8 cellular contexts compared by ENCODE assay signal in the genomic region with DNA sequence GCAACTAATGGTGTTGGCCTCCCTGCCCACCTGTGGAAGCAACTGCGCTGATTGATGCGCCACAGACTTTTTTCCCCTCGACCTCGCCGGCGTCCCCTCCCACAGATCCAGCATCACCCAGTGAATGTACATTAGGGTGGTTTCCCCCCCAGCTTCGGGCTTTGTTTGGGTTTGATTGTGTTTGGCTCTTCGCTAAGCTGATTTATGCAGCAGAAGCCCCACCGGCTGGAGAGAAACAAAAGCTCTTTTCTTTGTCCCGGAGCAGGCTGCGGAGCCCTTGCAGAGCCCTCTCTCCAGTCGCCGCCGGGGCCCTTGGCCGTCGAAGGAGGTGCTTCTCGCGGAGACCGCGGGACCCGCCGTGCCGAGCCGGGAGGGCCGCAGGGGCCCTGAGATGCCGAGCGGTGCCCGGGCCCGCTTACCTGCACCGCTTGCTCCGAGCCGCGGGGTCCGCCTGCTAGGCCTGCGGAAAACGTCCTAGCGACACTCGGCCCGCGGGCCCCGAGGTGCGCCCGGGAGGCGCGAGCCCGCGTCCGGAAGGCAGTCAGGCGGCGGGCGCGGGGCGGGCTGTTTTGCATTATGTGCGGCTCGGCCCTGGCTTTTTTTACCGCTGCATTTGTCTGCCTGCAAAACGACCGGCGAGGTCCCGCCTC. TPM values are rescaled to one million over a fixed set of nuclear protein-coding genes. Genes with fewer than 3 reads are reported as not detected.
DNase-seq lines count a peak whose midpoint lies in the region; ATAC-seq lines count a peak whose summit lies in the region.

No MANE protein-coding gene starts in this region.

- peak overlapping the region; percentile 87 for H3K4me3 Mint-ChIP-seq in activated CD4-positive, alpha-beta T cell treated with anti-CD3 and anti-CD28 coated beads, Interleukin-2, amount 10 ng/mL, durations not matched to agents 24 days and 14 days
- H3K4me3 Mint-ChIP-seq in activated naive CD8-positive, alpha-beta T cell = peak overlapping the region; percentile 85

- ATAC-seq in HG02623 (IDR thresholded peaks at IDR 0.05; ENCODE audit: unreplicated experiment) (peak; percentile 18), left cardiac atrium (peak; percentile 14 to 20)

- peak; percentile 72 for DNase-seq in activated CD4-positive, alpha-beta T cell treated with anti-CD3 and anti-CD28 coated beads, Interleukin-2, amount 10 ng/mL, durations not matched to agents 24 days and 14 days
- no peak for DNase-seq in activated CD4-positive, alpha-beta T cell treated with anti-CD3 and anti-CD28 coated beads for 1 hour
- DNase-seq in NCI-H2227 (lab: John Stamatoyannopoulos, UW; ENCODE audit: unreplicated experiment) = peak; percentile 74
- peak; percentile 38 for DNase-seq in left cardiac atrium
- peak; percentile 56 to 96 (median 72) for DNase-seq in posterior cingulate gyrus
- DNase-seq in kidney glomerular epithelial cell (lab: John Stamatoyannopoulos, UW) = no peak

- H3K4me1 Mint-ChIP-seq in activated CD4-positive, alpha-beta T cell treated with anti-CD3 and anti-CD28 coated beads, Interleukin-2, amount 10 ng/mL, durations not matched to agents 24 days and 14 days = peaks cover 18% of the 10 kb centered on the region
- H3K4me1 Mint-ChIP-seq in activated naive CD8-positive, alpha-beta T cell (ENCODE audit: low read depth) = peaks cover 22% of the 10 kb centered on the region

- H3K36me3 Mint-ChIP-seq in activated CD4-positive, alpha-beta T cell treated with anti-CD3 and anti-CD28 coated beads, Interleukin-2, amount 10 ng/mL, durations not matched to agents 24 days and 14 days (ENCODE audit: low read depth) = no peaks in the 10 kb centered on the region
- H3K36me3 Mint-ChIP-seq in activated naive CD8-positive, alpha-beta T cell = no peaks in the 10 kb centered on the region

- intact Hi-C loops in activated CD4-positive, alpha-beta T cell treated with anti-CD3 and anti-CD28 coated beads, Interleukin-2, amount 10 ng/mL, durations not matched to agents 24 days and 14 days (cut with micrococcal nuclease) = loop anchor here (5.0 kb wide), 1 partner anchor 49 kb away; no protein-coding TSS in a partner anchor
- intact Hi-C loops in left cardiac atrium (cut with DNase I) = no loop called here
- intact Hi-C loops in posterior cingulate gyrus (cut with DNase I) = loop anchor here (10.0 kb wide), 1 partner anchor 263 kb away; no protein-coding TSS in a partner anchor

- peaks cover 66% of the 10 kb centered on the region for H3K27me3 Mint-ChIP-seq in activated CD4-positive, alpha-beta T cell treated with anti-CD3 and anti-CD28 coated beads, Interleukin-2, amount 10 ng/mL, durations not matched to agents 24 days and 14 days
- H3K27me3 Mint-ChIP-seq in activated naive CD8-positive, alpha-beta T cell = peaks cover 40% of the 10 kb centered on the region

- no peak overlapping the region for H3K27ac Mint-ChIP-seq in activated CD4-positive, alpha-beta T cell treated with anti-CD3 and anti-CD28 coated beads, Interleukin-2, amount 10 ng/mL, durations not matched to agents 24 days and 14 days
- peak overlapping the region; percentile 54 for H3K27ac Mint-ChIP-seq in activated naive CD8-positive, alpha-beta T cell

- no peaks in the 10 kb centered on the region for H3K9me3 Mint-ChIP-seq in activated CD4-positive, alpha-beta T cell treated with anti-CD3 and anti-CD28 coated beads, Interleukin-2, amount 10 ng/mL, durations not matched to agents 24 days and 14 days
- H3K9me3 Mint-ChIP-seq in activated naive CD8-positive, alpha-beta T cell (ENCODE audit: low read depth) = no peaks in the 10 kb centered on the region

RNA-seq across cellular contexts. Expression of a gene that starts 0.7 kb away (rescaled TPM):
- not detected in 2 replicates for total RNA-seq in activated CD4-positive, alpha-beta T cell treated with anti-CD3 and anti-CD28 coated beads, Interleukin-2, amount 10 ng/mL, durations not matched to agents 24 days and 14 days
- 1 to 10 TPM; 4.8 to 5.2 TPM for total RNA-seq in left cardiac atrium

Comparison
In these comparisons a context has a peak if more than half of its experiments do, and no peak if none do; other contexts are left out.
1. DNase-seq: peak in activated CD4-positive, alpha-beta T cell treated with anti-CD3 and anti-CD28 coated beads, Interleukin-2, amount 10 ng/mL, durations not matched to agents 24 days and 14 days (single experiment), NCI-H2227 (single experiment), left cardiac atrium (single experiment) and posterior cingulate gyrus (10 of 10); none in activated CD4-positive, alpha-beta T cell treated with anti-CD3 and anti-CD28 coated beads for 1 hour (single experiment) and kidney glomerular epithelial cell (single experiment).
2. intact Hi-C loops: an anchor here in activated CD4-positive, alpha-beta T cell treated with anti-CD3 and anti-CD28 coated beads, Interleukin-2, amount 10 ng/mL, durations not matched to agents 24 days and 14 days (5.0 kb wide) and posterior cingulate gyrus (10.0 kb wide); none called in left cardiac atrium.